Comparison of ENCODE assay signal across 11 cellular contexts in genomic region chr2:47076126-47076506, GRCh38.
DNase-seq lines count a peak whose midpoint lies in the region; ATAC-seq and TF ChIP-seq lines count a peak whose summit lies in the region.
"Had no signal": no experiment of that assay in that cellular context is flagged by ENCODE, and none has a peak within 500 bp of the region (broad histone marks: within the 10 kb centered on the region; RNA-seq: fewer than 3 reads in every experiment).

No MANE protein-coding gene starts in this region.

- H3K36me3 ChIP-seq in HUES48 (ENCODE audit: control insufficient read depth, insufficient read depth, low read length) (no peaks in the 10 kb centered on the region), mucosa of rectum (ENCODE audit: control insufficient read depth in 2 of 2, insufficient read depth in 2 of 2, low read length in 2 of 2) (peaks cover 0 to 3% of the 10 kb centered on the region in 2 donors), thoracic aorta (no peaks in the 10 kb centered on the region)

- no peak for ATAC-seq in thoracic aorta (ENCODE audit: insufficient number of reproducible peaks, low FRiP score, low read depth)
- ATAC-seq in GM21576 (IDR thresholded peaks at IDR 0.05; ENCODE audit: unreplicated experiment): no peak
- ATAC-seq: activated CD4-positive, alpha-beta T cell treated with anti-CD3 and anti-CD28 coated beads for 36 hours had no signal

- DNase-seq in chondrocyte (ENCODE audit: low spot score) (peak; percentile 66), thoracic aorta (ENCODE audit: low spot score) (no peak), RKO (ENCODE audit: low spot score) (no peak), T-helper 1 cell (no peak)
- DNase-seq in stimulated activated naive CD4-positive, alpha-beta T cell (lab: John Stamatoyannopoulos, UW): no peak
- DNase-seq: activated CD4-positive, alpha-beta T cell treated with anti-CD3 and anti-CD28 coated beads for 36 hours; NCI-H345; stimulated activated naive CD4-positive, alpha-beta T cell treated with Interleukin-2 at 50 U/mL for 16 hours had no signal

- peaks cover 6% of the 10 kb centered on the region for H3K36me3 Mint-ChIP-seq in chondrocyte (ENCODE audit: low read depth)

- H3K9me3 ChIP-seq in HUES48 (ENCODE audit: control insufficient read depth, insufficient read depth, low read length) (no peaks in the 10 kb centered on the region), mucosa of rectum (ENCODE audit: control insufficient read depth in 2 of 2, low read length in 2 of 2) (no peaks in the 10 kb centered on the region), thoracic aorta (no peaks in the 10 kb centered on the region)

- H3K9ac ChIP-seq in HUES48 (ENCODE audit: low read depth, low read length) (no peak overlapping the region), mucosa of rectum (ENCODE audit: low read depth in 1 of 2, low read length in 2 of 2) (no peak overlapping the region)

- H3K27ac Mint-ChIP-seq in chondrocyte (ENCODE audit: unreplicated experiment): peak overlapping the region; percentile 97

- peaks cover 27% of the 10 kb centered on the region for H3K4me1 ChIP-seq in HUES48 (ENCODE audit: control insufficient read depth, insufficient read depth, low read length)
- peaks cover 34 to 57% of the 10 kb centered on the region in 2 donors for H3K4me1 ChIP-seq in mucosa of rectum (ENCODE audit: control insufficient read depth in 2 of 2, insufficient read depth in 2 of 2, low read length in 2 of 2)
- peaks cover 34 to 69% of the 10 kb centered on the region in 2 donors for H3K4me1 ChIP-seq in thoracic aorta (ENCODE audit: control insufficient read depth in 1 of 2, low read depth in 2 of 2)

- H3K27me3 ChIP-seq in HUES48 (ENCODE audit: control insufficient read depth, insufficient read depth, low read length) (no peaks in the 10 kb centered on the region), mucosa of rectum (ENCODE audit: control insufficient read depth in 2 of 2, insufficient read depth in 2 of 2, low read length in 2 of 2) (no peaks in the 10 kb centered on the region), thoracic aorta (replicated peaks; ENCODE audit: insufficient read depth) (no peaks in the 10 kb centered on the region)

- no peak overlapping the region for H3K4me3 Mint-ChIP-seq in chondrocyte (ENCODE audit: unreplicated experiment)
- H3K4me3 Mint-ChIP-seq: activated CD4-positive, alpha-beta T cell treated with anti-CD3 and anti-CD28 coated beads for 36 hours had no signal

- H3K27me3 Mint-ChIP-seq in chondrocyte (ENCODE audit: low read depth): no peaks in the 10 kb centered on the region
- H3K27me3 Mint-ChIP-seq: activated CD4-positive, alpha-beta T cell treated with anti-CD3 and anti-CD28 coated beads for 36 hours had no signal

- no peak overlapping the region for H3K4me3 ChIP-seq in HUES48 (ENCODE audit: low read depth, low read length)
- H3K4me3 ChIP-seq in mucosa of rectum (ENCODE audit: low read length in 2 of 2): no peak overlapping the region
- H3K4me3 ChIP-seq in thoracic aorta: no peak overlapping the region

- no peaks in the 10 kb centered on the region for H3K9me3 Mint-ChIP-seq in chondrocyte (ENCODE audit: low read depth)

- peaks cover 77% of the 10 kb centered on the region for H3K4me1 Mint-ChIP-seq in chondrocyte (ENCODE audit: low read depth)

- TF ChIP-seq CTCF in chondrocyte (IDR thresholded peaks at IDR 0.05) (no peak), thoracic aorta (IDR thresholded peaks at IDR 0.05) (no peak)

- H3K27ac ChIP-seq in HUES48 (ENCODE audit: low read depth, low read length) (peak overlapping the region; percentile 81), mucosa of rectum (ENCODE audit: low read depth in 2 of 2, low read length in 2 of 2) (peak overlapping the region; percentile 37 to 48), thoracic aorta (peak overlapping the region; percentile 91 to 95)

Comparison
In these comparisons a context has a peak if more than half of its experiments do, and no peak if none do; other contexts are left out.
1. H3K27ac ChIP-seq: peak in every context shown above with its lines; median percentile 93 in thoracic aorta; 81 in HUES48; 42 in mucosa of rectum.